ENCODE assay signal across 27 cellular contexts in genomic region chr7:1745018-1745532, GRCh38.
"Had no signal": no experiment of that assay in that cellular context is flagged by ENCODE, and none has a peak within 500 bp of the region (broad histone marks: within the 10 kb centered on the region; RNA-seq: fewer than 3 reads in every experiment).

No MANE protein-coding gene starts in this region.

- H3K27ac Mint-ChIP-seq: mesothelial cell of epicardium; naive B cell; natural killer cell; nephron progenitor cell; neural progenitor cell; stimulated activated memory B cell treated with anti-CD40 and anti-IgM and Interleukin-4, amounts not matched to agents 10 μg/mL and 1 μg/mL and 100 μg/mL, for 72 hours; stimulated activated naive CD8-positive, alpha-beta T cell treated with anti-CD3 and anti-CD28 coated beads, Interleukin-15, amount 100 ng/mL, for 72 hours; type B pancreatic cell had no signal

- H3K36me3 ChIP-seq: neural progenitor cell, pancreas, prostate gland, sigmoid colon, tibial nerve, uterus had no signal

- H3K27ac ChIP-seq: hepatocyte, left ventricle myocardium inferior, neural progenitor cell, pancreas, prostate gland, sigmoid colon, tibial nerve, uterus had no signal

- H3K27me3 ChIP-seq: hepatocyte, neural progenitor cell, pancreas, uterus had no signal

- DNase-seq: left ventricle myocardium inferior; mesendoderm; naive B cell; natural killer cell; nephron progenitor cell; posterior cingulate gyrus; retina; sigmoid colon; small intestine; stimulated activated CD4-positive, alpha-beta T cell treated with anti-CD3 and anti-CD28 coated beads, Interleukin-1b, Interleukin-23, amount 100 ng/mL, for 48 hours; stimulated activated CD4-positive, alpha-beta T cell treated with anti-CD3 and anti-CD28 coated beads, Interleukin-2, amount 100 ng/mL, for 48 hours; stimulated activated CD4-positive, alpha-beta T cell treated with anti-CD3 and anti-CD28 coated beads, Interleukin-4, amount 100 ng/mL, for 4 hours; stimulated activated CD8-positive, alpha-beta memory T cell treated with anti-CD3 and anti-CD28 coated beads, Interleukin-4, amount 100 ng/mL, for 48 hours; stimulated activated naive CD4-positive, alpha-beta T cell treated with Interleukin-2 at 50 U/mL for 16 hours; stimulated activated naive CD8-positive, alpha-beta T cell treated with anti-CD3 and anti-CD28 coated beads, Interleukin-15, amount 100 ng/mL, for 72 hours; substantia nigra; uterus had no signal

- ATAC-seq: natural killer cell; pancreas; right cardiac atrium; stimulated activated memory B cell treated with anti-CD40 and anti-IgM and Interleukin-4, amounts not matched to agents 10 μg/mL and 1 μg/mL and 100 μg/mL, for 72 hours had no signal

- H3K9me3 ChIP-seq: left ventricle myocardium inferior, pancreas, prostate gland, sigmoid colon, tibial nerve, uterus had no signal

- H3K4me2 ChIP-seq: hepatocyte, neural progenitor cell had no signal

- H3K9me3 Mint-ChIP-seq: mesothelial cell of epicardium; naive B cell; natural killer cell; nephron progenitor cell; neural progenitor cell; stimulated activated memory B cell treated with anti-CD40 and anti-IgM and Interleukin-4, amounts not matched to agents 10 μg/mL and 1 μg/mL and 100 μg/mL, for 72 hours; stimulated activated naive CD8-positive, alpha-beta T cell treated with anti-CD3 and anti-CD28 coated beads, Interleukin-15, amount 100 ng/mL, for 72 hours; type B pancreatic cell had no signal

- H3K4me1 ChIP-seq: neural progenitor cell, pancreas had no signal

- H3K27me3 Mint-ChIP-seq: stimulated activated naive CD8-positive, alpha-beta T cell treated with anti-CD3 and anti-CD28 coated beads, Interleukin-15, amount 100 ng/mL, for 72 hours; type B pancreatic cell had no signal

- H3K4me3 ChIP-seq: hepatocyte, left ventricle myocardium inferior, lung, neural progenitor cell, pancreas, prostate gland, sigmoid colon, tibial nerve, uterus had no signal

- H3K79me2 ChIP-seq: hepatocyte had no signal

- H2AFZ ChIP-seq: hepatocyte, neural progenitor cell had no signal

- H3K36me3 Mint-ChIP-seq: naive B cell; natural killer cell; stimulated activated memory B cell treated with anti-CD40 and anti-IgM and Interleukin-4, amounts not matched to agents 10 μg/mL and 1 μg/mL and 100 μg/mL, for 72 hours; type B pancreatic cell had no signal

- H3K4me3 Mint-ChIP-seq: mesothelial cell of epicardium; naive B cell; natural killer cell; nephron progenitor cell; neural progenitor cell; stimulated activated memory B cell treated with anti-CD40 and anti-IgM and Interleukin-4, amounts not matched to agents 10 μg/mL and 1 μg/mL and 100 μg/mL, for 72 hours; stimulated activated naive CD8-positive, alpha-beta T cell treated with anti-CD3 and anti-CD28 coated beads, Interleukin-15, amount 100 ng/mL, for 72 hours; type B pancreatic cell had no signal
